1 cellular context compared by ENCODE assay signal in the genomic region with DNA sequence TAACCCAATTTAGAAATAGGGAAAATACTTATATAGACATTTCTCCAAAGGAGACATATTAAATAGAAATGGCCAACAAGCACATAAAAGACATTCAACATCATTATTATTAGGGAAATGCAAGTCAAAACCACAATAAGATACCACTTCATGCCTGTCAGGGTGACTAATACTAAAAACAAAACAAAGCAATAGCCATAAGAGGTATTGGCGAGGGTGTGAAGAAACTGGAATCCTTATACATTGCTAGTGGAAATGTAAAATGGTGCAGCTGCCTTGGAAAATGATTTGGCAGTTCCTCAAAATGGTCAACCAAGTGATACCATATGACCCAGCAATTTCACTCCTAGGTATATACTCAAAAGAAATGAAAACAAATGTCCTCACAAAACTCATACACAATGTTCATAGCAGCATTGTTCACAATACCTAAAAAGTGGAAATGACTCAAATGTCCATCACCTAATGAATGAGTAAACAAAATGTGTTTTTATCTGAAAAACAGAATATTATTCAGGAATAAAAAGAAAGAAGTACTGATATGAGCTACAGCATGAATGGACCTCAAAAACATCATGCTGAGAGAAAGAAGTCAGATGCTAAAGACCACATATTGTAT.
A peak's percentile ranks its signal among the peaks of the same experiment; 100 is the strongest.
TF ChIP-seq lines count a peak whose summit lies in the region.

No MANE protein-coding gene starts in this region.

TF ChIP-seq in K562, 482 proteins besides CTCF, POLR2A, EP300 and RAD21:
- TF ChIP-seq SRSF3 (IDR thresholded peaks at IDR 0.05; ENCODE audit: insufficient read depth, low read length), result no peak
- TF ChIP-seq MAFG (tag; conservative IDR thresholded peaks at IDR 0.05), result 0 out of 2 replicates have a peak, but pooled peaks have one; percentile 22
- no peak for TF ChIP-seq TCF7 (IDR thresholded peaks at IDR 0.05; ENCODE audit: borderline replicate concordance)
- 0 out of 2 replicates have a peak, but pooled peaks have one; percentile 16 for TF ChIP-seq NFE2 (IDR thresholded peaks at IDR 0.05; ENCODE audit: low read depth)
- peak; percentile 8; the same call in 1 of the 2 replicates for TF ChIP-seq C11orf30 (IDR thresholded peaks at IDR 0.05; ENCODE audit: low read depth)
- TF ChIP-seq MXI1 (IDR thresholded peaks at IDR 0.05; ENCODE audit: low read depth, low read length), result no peak
- TF ChIP-seq, protein P1, sequence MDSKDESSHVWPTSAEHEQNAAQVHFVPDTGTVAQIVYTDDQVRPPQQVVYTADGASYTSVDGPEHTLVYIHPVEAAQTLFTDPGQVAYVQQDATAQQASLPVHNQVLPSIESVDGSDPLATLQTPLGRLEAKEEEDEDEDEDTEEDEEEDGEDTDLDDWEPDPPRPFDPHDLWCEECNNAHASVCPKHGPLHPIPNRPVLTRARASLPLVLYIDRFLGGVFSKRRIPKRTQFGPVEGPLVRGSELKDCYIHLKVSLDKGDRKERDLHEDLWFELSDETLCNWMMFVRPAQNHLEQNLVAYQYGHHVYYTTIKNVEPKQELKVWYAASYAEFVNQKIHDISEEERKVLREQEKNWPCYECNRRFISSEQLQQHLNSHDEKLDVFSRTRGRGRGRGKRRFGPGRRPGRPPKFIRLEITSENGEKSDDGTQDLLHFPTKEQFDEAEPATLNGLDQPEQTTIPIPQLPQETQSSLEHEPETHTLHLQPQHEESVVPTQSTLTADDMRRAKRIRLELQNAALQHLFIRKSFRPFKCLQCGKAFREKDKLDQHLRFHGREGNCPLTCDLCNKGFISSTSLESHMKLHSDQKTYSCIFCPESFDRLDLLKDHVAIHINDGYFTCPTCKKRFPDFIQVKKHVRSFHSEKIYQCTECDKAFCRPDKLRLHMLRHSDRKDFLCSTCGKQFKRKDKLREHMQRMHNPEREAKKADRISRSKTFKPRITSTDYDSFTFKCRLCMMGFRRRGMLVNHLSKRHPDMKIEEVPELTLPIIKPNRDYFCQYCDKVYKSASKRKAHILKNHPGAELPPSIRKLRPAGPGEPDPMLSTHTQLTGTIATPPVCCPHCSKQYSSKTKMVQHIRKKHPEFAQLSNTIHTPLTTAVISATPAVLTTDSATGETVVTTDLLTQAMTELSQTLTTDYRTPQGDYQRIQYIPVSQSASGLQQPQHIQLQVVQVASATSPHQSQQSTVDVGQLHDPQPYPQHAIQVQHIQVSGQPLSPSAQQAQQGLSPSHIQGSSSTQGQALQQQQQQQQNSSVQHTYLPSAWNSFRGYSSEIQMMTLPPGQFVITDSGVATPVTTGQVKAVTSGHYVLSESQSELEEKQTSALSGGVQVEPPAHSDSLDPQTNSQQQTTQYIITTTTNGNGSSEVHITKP (IDR thresholded peaks at IDR 0.05; ENCODE audit: partially characterized antibody), result no peak
- TF ChIP-seq SPI1 (IDR thresholded peaks at IDR 0.05; ENCODE audit: borderline replicate concordance, low read depth, low read length), result peak; percentile 32; the same call in 1 of the 2 replicates
